1 cellular context compared by ENCODE assay signal in genomic region chr4:94561249-94562024, GRCh38.
A peak's percentile ranks its signal among the peaks of the same experiment; 100 is the strongest.
TF ChIP-seq lines count a peak whose summit lies in the region.

No MANE protein-coding gene starts in this region.

TF ChIP-seq in SK-N-SH, 30 proteins besides CTCF, POLR2A, EP300 and RAD21 (continued from another document):
- TF ChIP-seq, protein P1, sequence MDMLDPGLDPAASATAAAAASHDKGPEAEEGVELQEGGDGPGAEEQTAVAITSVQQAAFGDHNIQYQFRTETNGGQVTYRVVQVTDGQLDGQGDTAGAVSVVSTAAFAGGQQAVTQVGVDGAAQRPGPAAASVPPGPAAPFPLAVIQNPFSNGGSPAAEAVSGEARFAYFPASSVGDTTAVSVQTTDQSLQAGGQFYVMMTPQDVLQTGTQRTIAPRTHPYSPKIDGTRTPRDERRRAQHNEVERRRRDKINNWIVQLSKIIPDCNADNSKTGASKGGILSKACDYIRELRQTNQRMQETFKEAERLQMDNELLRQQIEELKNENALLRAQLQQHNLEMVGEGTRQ (IDR thresholded peaks at IDR 0.05; ENCODE audit: borderline replicate concordance, low read depth, low read length): no peak
- no peak for TF ChIP-seq SMC3 (IDR thresholded peaks at IDR 0.05; ENCODE audit: low read depth, low read length)
- TF ChIP-seq MEF2A (IDR thresholded peaks at IDR 0.05; ENCODE audit: borderline replicate concordance, low read depth): peak; percentile 58; the same call in 1 of the 2 replicates
- TF ChIP-seq FOSL2 (IDR thresholded peaks at IDR 0.05; ENCODE audit: borderline replicate concordance, low read depth): peak; percentile 46; the same call in 1 of the 2 replicates
- 0 out of 2 replicates have a peak, but pooled peaks have one; percentile 39 for TF ChIP-seq ZBTB33 (IDR thresholded peaks at IDR 0.05; ENCODE audit: borderline replicate concordance, low read depth)
- TF ChIP-seq, protein P2, sequence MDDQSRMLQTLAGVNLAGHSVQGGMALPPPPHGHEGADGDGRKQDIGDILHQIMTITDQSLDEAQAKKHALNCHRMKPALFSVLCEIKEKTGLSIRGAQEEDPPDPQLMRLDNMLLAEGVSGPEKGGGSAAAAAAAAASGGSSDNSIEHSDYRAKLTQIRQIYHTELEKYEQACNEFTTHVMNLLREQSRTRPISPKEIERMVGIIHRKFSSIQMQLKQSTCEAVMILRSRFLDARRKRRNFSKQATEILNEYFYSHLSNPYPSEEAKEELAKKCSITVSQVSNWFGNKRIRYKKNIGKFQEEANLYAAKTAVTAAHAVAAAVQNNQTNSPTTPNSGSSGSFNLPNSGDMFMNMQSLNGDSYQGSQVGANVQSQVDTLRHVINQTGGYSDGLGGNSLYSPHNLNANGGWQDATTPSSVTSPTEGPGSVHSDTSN (IDR thresholded peaks at IDR 0.05): peak; percentile 69
- peak; percentile 77 for TF ChIP-seq JUND (IDR thresholded peaks at IDR 0.05)
- TF ChIP-seq NFIC (IDR thresholded peaks at IDR 0.05; ENCODE audit: borderline replicate concordance): peak; percentile 81
- TF ChIP-seq SIN3A (IDR thresholded peaks at IDR 0.05; ENCODE audit: borderline replicate concordance, low read depth, low read length): no peak
- no peak for TF ChIP-seq GATA2 (CRISPR knock-in tag; IDR thresholded peaks at IDR 0.05)
- 0 out of 2 replicates have a peak, but pooled peaks have one; percentile 14 for TF ChIP-seq MAX (IDR thresholded peaks at IDR 0.05; ENCODE audit: low read depth)
- no peak for TF ChIP-seq YY1 (IDR thresholded peaks at IDR 0.05; ENCODE audit: low read depth)
- TF ChIP-seq MXI1 (IDR thresholded peaks at IDR 0.05; ENCODE audit: low read depth, low read length): no peak
- TF ChIP-seq REST (IDR thresholded peaks at IDR 0.05; ENCODE audit: low read depth, low read length): no peak
- no peak for TF ChIP-seq RCOR1 (IDR thresholded peaks at IDR 0.05; ENCODE audit: low read length)
- no peak for TF ChIP-seq FOXJ3 (CRISPR knock-in tag; IDR thresholded peaks at IDR 0.05)
- TF ChIP-seq NRF1 (IDR thresholded peaks at IDR 0.05; ENCODE audit: low read depth, low read length): no peak
- TF ChIP-seq GABPA (IDR thresholded peaks at IDR 0.05; ENCODE audit: low read depth): no peak
- TF ChIP-seq POLR2AphosphoS5 (IDR thresholded peaks at IDR 0.05; ENCODE audit: low read depth, low read length): no peak
- no peak for TF ChIP-seq RFX5 (IDR thresholded peaks at IDR 0.05; ENCODE audit: low read length)
- TF ChIP-seq RXRA (IDR thresholded peaks at IDR 0.05; ENCODE audit: borderline replicate concordance, low read depth): peak; percentile 40; the same call in 1 of the 2 replicates
- no peak for TF ChIP-seq ELF1 (IDR thresholded peaks at IDR 0.05)
- 0 out of 2 replicates have a peak, but pooled peaks have one; percentile 42 for TF ChIP-seq FOXM1 (IDR thresholded peaks at IDR 0.05; ENCODE audit: low read depth)
- TF ChIP-seq IRF3 (IDR thresholded peaks at IDR 0.05; ENCODE audit: low read depth, low read length): no peak
- no peak for TF ChIP-seq CHD2 (IDR thresholded peaks at IDR 0.05; ENCODE audit: low read length, partially characterized antibody)
